Comparison of ENCODE assay signal across 12 cellular contexts in the genomic region with DNA sequence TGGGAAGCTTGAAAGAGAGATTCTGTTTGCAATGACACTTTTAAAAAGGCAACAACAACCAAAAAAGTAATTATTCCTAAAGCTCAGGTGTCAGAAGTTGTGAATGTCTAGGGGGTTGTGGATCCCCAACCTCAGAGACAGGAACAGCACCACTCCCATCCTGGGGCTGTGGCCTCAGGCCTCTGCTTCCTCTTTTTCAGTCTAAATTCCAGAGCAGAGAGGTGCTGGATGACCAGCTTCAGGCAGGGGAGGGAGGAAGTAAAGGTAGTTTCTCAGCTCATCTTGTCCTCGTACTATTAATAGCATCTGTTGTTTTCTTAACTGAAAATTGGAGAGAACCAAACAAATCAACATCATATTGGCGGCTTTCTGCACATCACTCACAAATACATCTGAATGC. TPM values are rescaled to one million over a fixed set of nuclear protein-coding genes. Genes with fewer than 3 reads are reported as not detected.
DNase-seq lines count a peak whose midpoint lies in the region; ATAC-seq, FAIRE-seq and TF ChIP-seq lines count a peak whose summit lies in the region.
"Had no signal": no experiment of that assay in that cellular context is flagged by ENCODE, and none has a peak within 500 bp of the region (broad histone marks: within the 10 kb centered on the region; RNA-seq: fewer than 3 reads in every experiment).

No MANE protein-coding gene starts in this region.

- H3K4me2 ChIP-seq in PC-9 (peak overlapping the region; percentile 98), HepG2 (ENCODE audit: low read depth, low read length) (no peak overlapping the region)

- no peak for TF ChIP-seq CTCF in PC-9 (conservative IDR thresholded peaks at IDR 0.05)
- TF ChIP-seq CTCF in esophagus squamous epithelium (IDR thresholded peaks at IDR 0.05) = no peak
- no peak for TF ChIP-seq CTCF in suprapubic skin (IDR thresholded peaks at IDR 0.05)
- no peak for TF ChIP-seq CTCF in HepG2 (CRISPR knock-in tag; IDR thresholded peaks at IDR 0.05)

- TF ChIP-seq POLR2A in esophagus squamous epithelium (IDR thresholded peaks at IDR 0.05) (no peak), suprapubic skin (IDR thresholded peaks at IDR 0.05) (no peak), HepG2 (IDR thresholded peaks at IDR 0.05; ENCODE audit: insufficient read depth in 1 of 2, low read depth in 2 of 2, low read length in 2 of 2) (no peak)

- peaks cover 19% of the 10 kb centered on the region for H3K36me3 Mint-ChIP-seq in T-helper 2 cell treated with Interferon-gamma antibody and Interleukin-4, amounts not matched to agents 5 μg/mL and 100 μg/mL, for 36 hours (ENCODE audit: low read depth)
- H3K36me3 Mint-ChIP-seq in activated CD4-positive, alpha-beta memory T cell treated with anti-CD3 and anti-CD28 coated beads, Interleukin-2, amount 10 ng/mL, durations not matched to agents 7 days and 5 days (ENCODE audit: low read depth) = no peaks in the 10 kb centered on the region

- H3K9me3 ChIP-seq in PC-9 (ENCODE audit: insufficient read depth, low read depth) = no peaks in the 10 kb centered on the region
- no peaks in the 10 kb centered on the region for H3K9me3 ChIP-seq in esophagus squamous epithelium
- no peaks in the 10 kb centered on the region for H3K9me3 ChIP-seq in suprapubic skin
- no peaks in the 10 kb centered on the region for H3K9me3 ChIP-seq in HepG2 (ENCODE audit: low read length)
- H3K9me3 ChIP-seq: upper lobe of right lung had no signal

- H3K27me3 ChIP-seq in PC-9 (ENCODE audit: insufficient read depth, low read depth) = no peaks in the 10 kb centered on the region
- no peaks in the 10 kb centered on the region for H3K27me3 ChIP-seq in esophagus squamous epithelium
- no peaks in the 10 kb centered on the region for H3K27me3 ChIP-seq in suprapubic skin
- no peaks in the 10 kb centered on the region for H3K27me3 ChIP-seq in HepG2 (ENCODE audit: control insufficient read depth in 1 of 2, insufficient read depth in 2 of 2, low read length in 2 of 2)
- H3K27me3 ChIP-seq: upper lobe of right lung had no signal

- H3K9me3 Mint-ChIP-seq in T-helper 2 cell treated with Interferon-gamma antibody and Interleukin-4, amounts not matched to agents 5 μg/mL and 100 μg/mL, for 36 hours = no peaks in the 10 kb centered on the region
- H3K9me3 Mint-ChIP-seq in activated CD4-positive, alpha-beta memory T cell treated with anti-CD3 and anti-CD28 coated beads, Interleukin-2, amount 10 ng/mL, durations not matched to agents 7 days and 5 days = no peaks in the 10 kb centered on the region

- ATAC-seq in HepG2 = no peak
- ATAC-seq: upper lobe of right lung had no signal

- TF ChIP-seq EP300 in suprapubic skin (IDR thresholded peaks at IDR 0.05) = no peak
- no peak for TF ChIP-seq EP300 in HepG2 (IDR thresholded peaks at IDR 0.05; ENCODE audit: low read depth in 2 of 2, low read length in 2 of 2)
- no peak for TF ChIP-seq EP300 in HepG2 (CRISPR knock-in tag; IDR thresholded peaks at IDR 0.05; ENCODE audit: borderline replicate concordance)

- H3K27ac Mint-ChIP-seq in T-helper 2 cell treated with Interferon-gamma antibody and Interleukin-4, amounts not matched to agents 5 μg/mL and 100 μg/mL, for 36 hours = peak overlapping the region; percentile 58
- no peak overlapping the region for H3K27ac Mint-ChIP-seq in activated CD4-positive, alpha-beta memory T cell treated with anti-CD3 and anti-CD28 coated beads, Interleukin-2, amount 10 ng/mL, durations not matched to agents 7 days and 5 days

- TF ChIP-seq RAD21 in HepG2 (CRISPR knock-in tag; IDR thresholded peaks at IDR 0.05) = no peak

- DNase-seq in T-helper 2 cell treated with Interferon-gamma antibody and Interleukin-4, amounts not matched to agents 5 μg/mL and 100 μg/mL, for 36 hours (ENCODE audit: low spot score) = no peak
- DNase-seq in T-helper 2 cell (no peak), PC-9 (peak in 1 of 2 experiments; percentile 55), esophagus squamous epithelium (lab: John Stamatoyannopoulos, UW) (no peak), suprapubic skin (ENCODE audit: low spot score in 2 of 2) (no peak), COLO829 (ENCODE audit: low spot score) (no peak), HepG2 (ENCODE audit: low spot score) (no peak)
- DNase-seq in activated CD4-positive, alpha-beta memory T cell treated with anti-CD3 and anti-CD28 coated beads, Interleukin-2, amount 10 ng/mL, durations not matched to agents 7 days and 5 days = no peak
- DNase-seq: NCI-H2227 treated with DMSO at 0.1 percent for 48 hours; nucleus accumbens; stimulated activated CD4-positive, alpha-beta T cell treated with anti-CD3 and anti-CD28 coated beads, Interleukin-4, amount 100 ng/mL, for 4 hours; upper lobe of right lung had no signal

- no peaks in the 10 kb centered on the region for H3K9me2 ChIP-seq in PC-9 (ENCODE audit: insufficient read depth)

- H4K20me1 ChIP-seq in PC-9 (ENCODE audit: insufficient read depth) (no peaks in the 10 kb centered on the region), HepG2 (ENCODE audit: insufficient read depth, low read length) (no peaks in the 10 kb centered on the region)

- BruUV-seq in PC-9 (replicated peaks; lab: Mats Ljungman, UMichigan) (no TSS peak), HepG2 (replicated peaks; lab: Mats Ljungman, UMichigan) (no TSS peak)

- FAIRE-seq in HepG2 (lab: Jason Lieb, UNC) = no peak

- H3K27ac ChIP-seq in PC-9 = peak overlapping the region; percentile 98
- H3K27ac ChIP-seq in esophagus squamous epithelium = peak overlapping the region in 3 of 4 donors; percentile 59 to 75 (median 71)
- H3K27ac ChIP-seq in suprapubic skin = peak overlapping the region; percentile 31
- H3K27ac ChIP-seq in HepG2 (ENCODE audit: extremely low read length, insufficient read depth, low read length) = no peak overlapping the region
- H3K27ac ChIP-seq: upper lobe of right lung had no signal

- peaks cover 56% of the 10 kb centered on the region for H3F3A ChIP-seq in PC-9 (ENCODE audit: insufficient read depth, low read depth)

- H3K4me1 Mint-ChIP-seq in T-helper 2 cell treated with Interferon-gamma antibody and Interleukin-4, amounts not matched to agents 5 μg/mL and 100 μg/mL, for 36 hours (ENCODE audit: low read depth) = peaks cover 82% of the 10 kb centered on the region
- peaks cover 49% of the 10 kb centered on the region for H3K4me1 Mint-ChIP-seq in activated CD4-positive, alpha-beta memory T cell treated with anti-CD3 and anti-CD28 coated beads, Interleukin-2, amount 10 ng/mL, durations not matched to agents 7 days and 5 days

- H3K36me3 ChIP-seq in PC-9 (ENCODE audit: low read depth) (peaks cover 11% of the 10 kb centered on the region), esophagus squamous epithelium (no peaks in the 10 kb centered on the region), suprapubic skin (no peaks in the 10 kb centered on the region), HepG2 (replicated peaks in 1 of 2; ENCODE audit: control insufficient read depth in 1 of 2, insufficient read depth in 2 of 2, low read length in 2 of 2) (peaks cover 0 to 3% of the 10 kb centered on the region in 2 experiments; a peak in 3 of 5 replicates)
- H3K36me3 ChIP-seq: upper lobe of right lung had no signal

- H3K4me1 ChIP-seq in PC-9 (replicated peaks; ENCODE audit: insufficient read depth) = peaks cover 100% of the 10 kb centered on the region
- H3K4me1 ChIP-seq in esophagus squamous epithelium = peaks cover 0 to 52% (median 44%) of the 10 kb centered on the region in 3 donors
- H3K4me1 ChIP-seq in suprapubic skin = peaks cover 26% of the 10 kb centered on the region
- H3K4me1 ChIP-seq in HepG2 (ENCODE audit: insufficient read depth, low read length) = peaks cover 76% of the 10 kb centered on the region

- peak overlapping the region; percentile 42 for H3K4me3 Mint-ChIP-seq in T-helper 2 cell treated with Interferon-gamma antibody and Interleukin-4, amounts not matched to agents 5 μg/mL and 100 μg/mL, for 36 hours
- no peak overlapping the region for H3K4me3 Mint-ChIP-seq in activated CD4-positive, alpha-beta memory T cell treated with anti-CD3 and anti-CD28 coated beads, Interleukin-2, amount 10 ng/mL, durations not matched to agents 7 days and 5 days

- WGBS in esophagus squamous epithelium, 2 donors = 43 to 57% methylated on average over 2 of the region's 2 CpGs
- WGBS in suprapubic skin = 42% methylated on average over 2 of the region's 2 CpGs
- 53% methylated on average over 2 of the region's 2 CpGs for WGBS in HepG2 (ENCODE audit: low lambda C conversion rate)

- no peak overlapping the region for H3K9ac ChIP-seq in HepG2 (ENCODE audit: insufficient read depth, low read depth, low read length)

- H3K27me3 Mint-ChIP-seq in T-helper 2 cell treated with Interferon-gamma antibody and Interleukin-4, amounts not matched to agents 5 μg/mL and 100 μg/mL, for 36 hours (ENCODE audit: low read depth) = peaks cover 7% of the 10 kb centered on the region
- H3K27me3 Mint-ChIP-seq in activated CD4-positive, alpha-beta memory T cell treated with anti-CD3 and anti-CD28 coated beads, Interleukin-2, amount 10 ng/mL, durations not matched to agents 7 days and 5 days = peaks cover 37% of the 10 kb centered on the region

- H3K4me3 ChIP-seq in PC-9 (peak overlapping the region; percentile 20; the same call in 1 of the 2 replicates), esophagus squamous epithelium (no peak overlapping the region), suprapubic skin (no peak overlapping the region), HepG2 (replicated peaks in 1 of 3; ENCODE audit: insufficient read depth in 1 of 3, low read depth in 2 of 3, low read length in 3 of 3) (no peak overlapping the region)
- H3K4me3 ChIP-seq: upper lobe of right lung had no signal

- H3K79me2 ChIP-seq in PC-9 (ENCODE audit: low read depth) (peaks cover 83% of the 10 kb centered on the region), HepG2 (ENCODE audit: insufficient read depth, low read length) (peaks cover 19% of the 10 kb centered on the region)

- CTCF ChIA-PET in PC-9 (lab: Charles Lee) = interaction anchor here (1.6 kb wide), 1 partner anchor 25 kb away, joined by 7 read pairs; no protein-coding TSS in a partner anchor
- CTCF ChIA-PET in activated CD4-positive, alpha-beta memory T cell treated with anti-CD3 and anti-CD28 coated beads, Interleukin-2, amount 10 ng/mL, durations not matched to agents 7 days and 5 days (lab: Charles Lee) = interaction anchor here (1.4 to 1.9 kb wide), 2 partner anchors 9 to 25 kb away, joined by 4 read pairs; partner anchors contain the start of gene NT5E
- CTCF ChIA-PET in HepG2 (lab: Yijun Ruan, JAX; ENCODE audit: low intra/inter-chr PET ratio, low total read pairs) = no interaction called here

- in situ Hi-C loops in HepG2 (cut with HindIII; ENCODE audit: extremely low pct_ligation_motif_present, low pct_unique_long_range_greater_than_20kb) = no loop called here

- H2AFZ ChIP-seq in PC-9 (no peak overlapping the region), HepG2 (ENCODE audit: low read length) (no peak overlapping the region)

- intact Hi-C loops in PC-9 (cut with micrococcal nuclease; ENCODE audit: unreplicated experiment) (loop anchor here (1.0 to 5.0 kb wide), 3 partner anchors 32 to 134 kb away; partner anchors contain the start of gene SNX14), esophagus squamous epithelium (cut with DNase I) (no loop called here), HepG2 (cut with micrococcal nuclease; ENCODE audit: unreplicated experiment) (no loop called here)

- POLR2A ChIA-PET in PC-9 (lab: Charles Lee; ENCODE audit: unreplicated experiment) (interaction anchor here (0.6 kb wide), 1 partner anchor 30 kb away, joined by 6 read pairs; no protein-coding TSS in a partner anchor), HepG2 (lab: Yijun Ruan, JAX) (interaction anchor here (1.1 kb wide), 1 partner anchor 185 kb away, joined by 4 read pairs; no protein-coding TSS in a partner anchor)
- POLR2A ChIA-PET in activated CD4-positive, alpha-beta memory T cell treated with anti-CD3 and anti-CD28 coated beads, Interleukin-2, amount 10 ng/mL, durations not matched to agents 7 days and 5 days (lab: Charles Lee) = interaction anchor here (0.7 to 1.7 kb wide), 2 partner anchors 143 to 220 kb away, joined by 3 to 4 read pairs; no protein-coding TSS in a partner anchor

RNA-seq across cellular contexts. Expression of gene NT5E, which starts 8.3 kb away (rescaled TPM):
- total RNA-seq in PC-9 (2021) = 84.6 and 90.4 TPM in 2 replicates
- total RNA-seq in esophagus squamous epithelium = 1 to 10 TPM in 3 of 4 donors, under 1 TPM in 1; 0.68 to 6.7 (median 3.2) TPM
- total RNA-seq in suprapubic skin = 1 to 10 TPM; 1.1 to 8.7 (median 5.7) TPM
- total RNA-seq in activated CD4-positive, alpha-beta memory T cell treated with anti-CD3 and anti-CD28 coated beads, Interleukin-2, amount 10 ng/mL, durations not matched to agents 7 days and 5 days = 1 to 10 TPM; 2.4 to 3.4 TPM
- 6.4 and 9.5 TPM in 2 replicates for total RNA-seq in HepG2 (2016; rRNA removed; fragmentation: Illumina TruSeq; extraction: Trizol)
- 2.7 and 3.2 TPM in 2 replicates for total RNA-seq in HepG2 (2016; cell fraction: cytosol; rRNA removed; fragmentation: Illumina TruSeq; extraction: Trizol; ENCODE audit: low read depth)
- total RNA-seq in HepG2 (2016; cell fraction: insoluble cytoplasmic fraction; rRNA removed; fragmentation: Illumina TruSeq; extraction: Trizol) = 6.5 and 9.4 TPM in 2 replicates
- 4.5 and 4.6 TPM in 2 replicates for total RNA-seq in HepG2 (2016; cell fraction: membrane; rRNA removed; fragmentation: Illumina TruSeq; extraction: Trizol)
- 11.7 and 12.4 TPM in 2 replicates for total RNA-seq in HepG2 (2016; cell fraction: nucleus; rRNA removed; fragmentation: Illumina TruSeq; extraction: Trizol)
- polyA plus RNA-seq in HepG2 (2011; rRNA removed) = 33.0 and 40.6 TPM in 2 replicates
- 28.1 and 33.2 TPM in 2 replicates for polyA plus RNA-seq in HepG2 (2011; cell fraction: cytosol; rRNA removed)
- polyA plus RNA-seq in HepG2 (2011; cell fraction: nucleus; rRNA removed) = 38.4 and 39.5 TPM in 2 replicates
- 41.1 and 41.9 TPM in 2 replicates for polyA plus RNA-seq in HepG2 (2012)
- 1.8 and 3.1 TPM in 2 replicates for polyA plus RNA-seq in HepG2 (2016; cell fraction: cytosol; fragmentation: Illumina TruSeq; extraction: Trizol; ENCODE audit: low read depth)
- polyA plus RNA-seq in HepG2 (2016; cell fraction: insoluble cytoplasmic fraction; fragmentation: Illumina TruSeq; extraction: Trizol; ENCODE audit: low read depth) = 5.9 and 6.0 TPM in 2 replicates
- polyA plus RNA-seq in HepG2 (2016; cell fraction: membrane; fragmentation: Illumina TruSeq; extraction: Trizol; ENCODE audit: low read depth) = 3.5 and 3.7 TPM in 2 replicates
- 12.7 and 12.8 TPM in 2 replicates for polyA plus RNA-seq in HepG2 (2016; cell fraction: nucleus; fragmentation: Illumina TruSeq; extraction: Trizol; ENCODE audit: insufficient read depth, low read depth)
- 4.8 and 51.2 TPM in 2 replicates for polyA minus RNA-seq in HepG2 (2011; rRNA and poly(A)+ RNA removed; ENCODE audit: low replicate concordance)
- 40.8 and 61.8 TPM in 2 replicates for polyA minus RNA-seq in HepG2 (2011; cell fraction: cytosol; rRNA and poly(A)+ RNA removed)
- 27.0 and 35.1 TPM in 2 replicates for polyA minus RNA-seq in HepG2 (2011; cell fraction: nucleus; rRNA and poly(A)+ RNA removed)
